Comparison of ENCODE assay signal across 26 cellular contexts in the genomic region with DNA sequence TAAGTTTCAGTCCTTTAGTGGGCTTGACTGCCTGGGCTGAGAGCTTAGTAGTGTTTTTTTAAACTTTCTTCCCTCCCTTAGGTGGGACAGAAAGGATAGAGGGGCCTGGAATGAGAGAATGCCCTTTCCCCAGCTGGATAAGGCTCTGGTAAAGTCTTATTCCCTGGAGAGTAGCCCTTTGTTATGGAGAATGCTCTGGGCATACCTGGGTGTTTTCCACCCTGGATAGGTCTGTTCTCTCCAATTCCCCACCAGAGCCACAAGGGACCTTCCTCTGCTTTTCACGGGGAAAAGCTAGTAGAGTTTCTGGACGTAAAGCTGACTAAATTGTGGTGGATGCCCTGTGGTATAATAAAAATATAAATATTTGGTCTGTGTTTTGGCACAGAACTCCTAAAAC.
"Had no signal": no experiment of that assay in that cellular context is flagged by ENCODE, and none has a peak within 500 bp of the region (broad histone marks: within the 10 kb centered on the region; RNA-seq: fewer than 3 reads in every experiment).

No MANE protein-coding gene starts in this region.

- DNase-seq: activated CD4-positive, alpha-beta T cell treated with anti-CD3 and anti-CD28 coated beads for 1 hour; activated CD4-positive, alpha-beta T cell treated with anti-CD3 and anti-CD28 coated beads, Interleukin-2, amount 10 ng/mL, durations not matched to agents 7 days and 5 days; activated CD8-positive, alpha-beta memory T cell treated with anti-CD3 and anti-CD28 coated beads, Interleukin-2, amount 10 ng/mL, durations not matched to agents 7 days and 5 days; activated CD8-positive, alpha-beta T cell treated with anti-CD3 and anti-CD28 coated beads for 36 hours; activated naive CD8-positive, alpha-beta T cell treated with anti-CD3 and anti-CD28 coated beads, Interleukin-2, amount 50 U/mL, for 24 hours; activated T-cell treated with anti-CD3 and anti-CD28 coated beads, Interleukin-2, amount 50 U/mL, for 48 hours; amygdala; caudate nucleus; cortex of kidney; effector memory CD8-positive, alpha-beta T cell; foreskin keratinocyte; heart left ventricle; hypothalamus; left lung; lower lobe of right lung; mesenchymal stem cell; natural killer cell; posterior cingulate gyrus; right cardiac atrium; stimulated activated CD4-positive, alpha-beta T cell treated with anti-CD3 and anti-CD28 coated beads, Interleukin-15, amount 100 ng/mL, for 24 hours; stimulated activated CD4-positive, alpha-beta T cell treated with anti-CD3 and anti-CD28 coated beads, Interleukin-2, amount 100 ng/mL, for 24 hours; stimulated activated naive CD8-positive, alpha-beta T cell treated with anti-CD3 and anti-CD28 coated beads, Interleukin-15, Interleukin-2, amounts not matched to agents 100 U/mL and 50 U/mL, for 24 hours; T-helper 9 cell; uterus had no signal

- H3K4me3 ChIP-seq: heart left ventricle, left lung, lower lobe of right lung, thoracic aorta, uterus had no signal

- FAIRE-seq: islet of Langerhans had no signal

- H3K27ac ChIP-seq: foreskin keratinocyte, heart left ventricle, left lung, lower lobe of right lung, thoracic aorta, uterus had no signal

- H3K36me3 ChIP-seq: heart left ventricle, left lung, lower lobe of right lung, thoracic aorta, uterus had no signal

- H3K4me1 ChIP-seq: foreskin keratinocyte, heart left ventricle, left lung, lower lobe of right lung, uterus had no signal

- H3K9me3 ChIP-seq: lower lobe of right lung, thoracic aorta had no signal

- H3K27me3 ChIP-seq: foreskin keratinocyte, uterus had no signal
